21 cellular contexts compared by ENCODE assay signal in the genomic region with DNA sequence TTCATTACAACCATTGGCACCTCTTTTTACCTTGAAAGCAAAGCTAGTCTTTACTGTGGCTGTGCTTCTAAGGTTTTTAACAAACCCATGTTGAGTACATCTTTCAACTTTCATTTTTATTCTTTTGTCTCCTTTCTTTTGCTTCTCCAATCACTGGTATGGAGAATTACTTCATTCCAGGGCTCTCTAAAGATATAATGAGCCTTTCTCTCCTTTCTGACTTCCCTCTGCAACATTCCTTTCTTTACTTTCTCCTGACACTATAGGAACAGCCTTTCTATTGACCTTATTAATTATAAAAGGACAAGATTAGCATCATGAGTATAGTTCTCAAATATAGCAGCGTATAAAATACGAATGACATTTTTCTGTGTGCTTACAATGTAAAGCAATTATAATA. TPM values are rescaled to one million over a fixed set of nuclear protein-coding genes. Genes with fewer than 3 reads are reported as not detected.
DNase-seq lines count a peak whose midpoint lies in the region; ATAC-seq and TF ChIP-seq lines count a peak whose summit lies in the region.
"Had no signal": no experiment of that assay in that cellular context is flagged by ENCODE, and none has a peak within 500 bp of the region (broad histone marks: within the 10 kb centered on the region; RNA-seq: fewer than 3 reads in every experiment).

No MANE protein-coding gene starts in this region.

- H3K4me1 Mint-ChIP-seq in activated naive CD8-positive, alpha-beta T cell (ENCODE audit: low read depth): peaks cover 27% of the 10 kb centered on the region
- peaks cover 28% of the 10 kb centered on the region for H3K4me1 Mint-ChIP-seq in activated naive CD8-positive, alpha-beta T cell treated with anti-CD3 and anti-CD28 coated beads for 36 hours
- peaks cover 2% of the 10 kb centered on the region for H3K4me1 Mint-ChIP-seq in endodermal cell
- peaks cover 16 to 36% (median 21%) of the 10 kb centered on the region in 7 donors for H3K4me1 Mint-ChIP-seq in naive thymus-derived CD4-positive, alpha-beta T cell

- H3K27me3 ChIP-seq in PC-9 (ENCODE audit: insufficient read depth, low read depth) (no peaks in the 10 kb centered on the region), endodermal cell (ENCODE audit: control insufficient read depth, insufficient read depth, low read length, poor library complexity, severe bottlenecking) (no peaks in the 10 kb centered on the region), osteoblast (ENCODE audit: insufficient read depth, low read length) (no peaks in the 10 kb centered on the region)
- no peaks in the 10 kb centered on the region for H3K27me3 ChIP-seq in naive thymus-derived CD4-positive, alpha-beta T cell (ENCODE audit: control insufficient read depth in 2 of 2, insufficient read depth in 2 of 2, low read length in 2 of 2)
- H3K27me3 ChIP-seq: BLaER1 had no signal

- H3K4me1 ChIP-seq in PC-9 (replicated peaks; ENCODE audit: insufficient read depth) (peaks cover 45% of the 10 kb centered on the region), endodermal cell (ENCODE audit: control insufficient read depth, insufficient read depth, low read length) (no peaks in the 10 kb centered on the region), osteoblast (ENCODE audit: insufficient read depth, low read length) (peaks cover 45% of the 10 kb centered on the region)
- H3K4me1 ChIP-seq in naive thymus-derived CD4-positive, alpha-beta T cell (ENCODE audit: control insufficient read depth in 2 of 2, insufficient read depth in 2 of 2, low read length in 2 of 2): peaks cover 0 to 9% of the 10 kb centered on the region in 2 donors

- no peak overlapping the region for H3K9ac ChIP-seq in endodermal cell (ENCODE audit: extremely low read depth, low read length, poor library complexity, severe bottlenecking)
- H3K9ac ChIP-seq: BLaER1 had no signal

- H3K27ac ChIP-seq in PC-9: peak overlapping the region; percentile 48
- peak overlapping the region; percentile 26 for H3K27ac ChIP-seq in endodermal cell (ENCODE audit: low read depth, low read length)
- H3K27ac ChIP-seq in osteoblast (ENCODE audit: low read depth, low read length): peak overlapping the region; percentile 75
- no peak overlapping the region for H3K27ac ChIP-seq in naive thymus-derived CD4-positive, alpha-beta T cell (ENCODE audit: low read depth, low read length)
- H3K27ac ChIP-seq: BLaER1 had no signal

- H3K27me3 Mint-ChIP-seq in activated naive CD8-positive, alpha-beta T cell: no peaks in the 10 kb centered on the region
- H3K27me3 Mint-ChIP-seq in activated naive CD8-positive, alpha-beta T cell treated with anti-CD3 and anti-CD28 coated beads for 36 hours: peaks cover 10% of the 10 kb centered on the region
- no peaks in the 10 kb centered on the region for H3K27me3 Mint-ChIP-seq in endodermal cell (ENCODE audit: insufficient read depth)
- peaks cover 0 to 3% (median 0%) of the 10 kb centered on the region in 5 donors for H3K27me3 Mint-ChIP-seq in naive thymus-derived CD4-positive, alpha-beta T cell
- H3K27me3 Mint-ChIP-seq: IgD-negative memory B cell had no signal

- 94% methylated on average over 2 of the region's 2 CpGs; no CpG with 5 or more reads in 1 of the 2 experiments for WGBS in endodermal cell (ENCODE audit: insufficient coverage in 1 of 2, insufficient read length in 1 of 2), 2 experiments

- no peak overlapping the region for H3K4me3 ChIP-seq in PC-9
- H3K4me3 ChIP-seq in endodermal cell (ENCODE audit: low read length): no peak overlapping the region
- H3K4me3 ChIP-seq in osteoblast (ENCODE audit: insufficient read depth, low read length): no peak overlapping the region
- H3K4me3 ChIP-seq in naive thymus-derived CD4-positive, alpha-beta T cell (ENCODE audit: low read length): no peak overlapping the region
- H3K4me3 ChIP-seq: BLaER1 had no signal

- H3K36me3 ChIP-seq in PC-9 (ENCODE audit: low read depth): no peaks in the 10 kb centered on the region
- H3K36me3 ChIP-seq in endodermal cell (ENCODE audit: control insufficient read depth, insufficient read depth, low read length): no peaks in the 10 kb centered on the region
- H3K36me3 ChIP-seq in osteoblast (ENCODE audit: insufficient read depth, low read length): no peaks in the 10 kb centered on the region
- H3K36me3 ChIP-seq in naive thymus-derived CD4-positive, alpha-beta T cell (ENCODE audit: control insufficient read depth in 2 of 3, insufficient read depth in 3 of 3, low read length in 3 of 3): no peaks in the 10 kb centered on the region
- H3K36me3 ChIP-seq: BLaER1 had no signal

- no TSS peak for BruUV-seq in PC-9 (replicated peaks; lab: Mats Ljungman, UMichigan)

- H4K20me1 ChIP-seq in PC-9 (ENCODE audit: insufficient read depth): no peaks in the 10 kb centered on the region
- H4K20me1 ChIP-seq in osteoblast (ENCODE audit: insufficient read depth, low read length): no peaks in the 10 kb centered on the region
- H4K20me1 ChIP-seq: BLaER1 had no signal

- ATAC-seq in HG02885 (IDR thresholded peaks at IDR 0.05; ENCODE audit: poor library complexity, unreplicated experiment): no peak
- no peak for ATAC-seq in naive thymus-derived CD4-positive, alpha-beta T cell
- ATAC-seq: CD8-positive, alpha-beta T cell had no signal

- no peaks in the 10 kb centered on the region for H3K9me3 Mint-ChIP-seq in activated naive CD8-positive, alpha-beta T cell (ENCODE audit: low read depth)
- peaks cover 16% of the 10 kb centered on the region for H3K9me3 Mint-ChIP-seq in activated naive CD8-positive, alpha-beta T cell treated with anti-CD3 and anti-CD28 coated beads for 36 hours
- no peaks in the 10 kb centered on the region for H3K9me3 Mint-ChIP-seq in endodermal cell
- peaks cover 0 to 13% (median 0%) of the 10 kb centered on the region in 11 donors for H3K9me3 Mint-ChIP-seq in naive thymus-derived CD4-positive, alpha-beta T cell
- H3K9me3 Mint-ChIP-seq: CD8-positive, alpha-beta T cell had no signal

- H3F3A ChIP-seq in PC-9 (ENCODE audit: insufficient read depth, low read depth): peaks cover 14% of the 10 kb centered on the region

- H3K4me3 Mint-ChIP-seq in activated naive CD8-positive, alpha-beta T cell: no peak overlapping the region
- no peak overlapping the region for H3K4me3 Mint-ChIP-seq in activated naive CD8-positive, alpha-beta T cell treated with anti-CD3 and anti-CD28 coated beads for 36 hours
- H3K4me3 Mint-ChIP-seq in endodermal cell: no peak overlapping the region
- H3K4me3 Mint-ChIP-seq in naive thymus-derived CD4-positive, alpha-beta T cell: no peak overlapping the region
- H3K4me3 Mint-ChIP-seq: CD8-positive, alpha-beta T cell; IgD-negative memory B cell had no signal

- TF ChIP-seq CTCF in PC-9 (conservative IDR thresholded peaks at IDR 0.05) (no peak), endodermal cell (conservative IDR thresholded peaks at IDR 0.05) (no peak), osteoblast (IDR thresholded peaks at IDR 0.05; ENCODE audit: extremely low read depth, low read depth, low read length) (no peak)

- no peak for DNase-seq in activated naive CD8-positive, alpha-beta T cell treated with anti-CD3 and anti-CD28 coated beads for 36 hours
- no peak for DNase-seq in PC-9
- DNase-seq in endodermal cell: no peak
- no peak for DNase-seq in osteoblast (ENCODE audit: insufficient read length, low spot score, missing footprints)
- DNase-seq in NCI-H226: no peak
- no peak for DNase-seq in naive thymus-derived CD4-positive, alpha-beta T cell
- DNase-seq: 8988T; CD8-positive, alpha-beta T cell; DMS79 treated with DMSO at 0.1 percent for 48 hours; Kasumi-1; NCI-H1105; NCI-H1694; NCI-H2107; NCI-H2227 treated with DMSO at 0.1 percent for 48 hours; NCI-H526 treated with DMSO at 0.1 percent for 48 hours; SIG-M5 had no signal

- H3K36me3 Mint-ChIP-seq in activated naive CD8-positive, alpha-beta T cell: peaks cover 15% of the 10 kb centered on the region
- peaks cover 37% of the 10 kb centered on the region for H3K36me3 Mint-ChIP-seq in activated naive CD8-positive, alpha-beta T cell treated with anti-CD3 and anti-CD28 coated beads for 36 hours
- no peaks in the 10 kb centered on the region for H3K36me3 Mint-ChIP-seq in endodermal cell (ENCODE audit: low read depth)
- H3K36me3 Mint-ChIP-seq in naive thymus-derived CD4-positive, alpha-beta T cell: peaks cover 5 to 56% (median 14%) of the 10 kb centered on the region in 5 donors
- H3K36me3 Mint-ChIP-seq: CD8-positive, alpha-beta T cell had no signal

- H3K9me2 ChIP-seq in PC-9 (ENCODE audit: insufficient read depth): no peaks in the 10 kb centered on the region

- CTCF ChIA-PET in PC-9 (lab: Charles Lee): no interaction called here
- CTCF ChIA-PET in naive thymus-derived CD4-positive, alpha-beta T cell (lab: Charles Lee): interaction anchor here (1.0 to 1.3 kb wide), 2 partner anchors 15 to 35 kb away, joined by 3 read pairs; no protein-coding TSS in a partner anchor

- H3K9me3 ChIP-seq in PC-9 (ENCODE audit: insufficient read depth, low read depth) (no peaks in the 10 kb centered on the region; the same call in 1 of the 2 replicates), endodermal cell (ENCODE audit: control insufficient read depth, low read length) (no peaks in the 10 kb centered on the region), osteoblast (ENCODE audit: low read depth, low read length) (no peaks in the 10 kb centered on the region)
- H3K9me3 ChIP-seq in naive thymus-derived CD4-positive, alpha-beta T cell (ENCODE audit: control insufficient read depth in 2 of 3, low read length in 3 of 3): no peaks in the 10 kb centered on the region
- H3K9me3 ChIP-seq: BLaER1 had no signal

- H3K4me2 ChIP-seq in PC-9 (peak overlapping the region; percentile 45), osteoblast (ENCODE audit: insufficient read depth, low read length) (peak overlapping the region; percentile 49)
- H3K4me2 ChIP-seq: BLaER1 had no signal

- intact Hi-C loops in PC-9 (cut with micrococcal nuclease; ENCODE audit: unreplicated experiment): loop anchor here (5.0 kb wide), 1 partner anchor 35 kb away; a partner anchor contains a TSS
- intact Hi-C loops in naive thymus-derived CD4-positive, alpha-beta T cell (cut with micrococcal nuclease): no loop called here

- peak overlapping the region; percentile 67 for H3K27ac Mint-ChIP-seq in activated naive CD8-positive, alpha-beta T cell
- H3K27ac Mint-ChIP-seq in activated naive CD8-positive, alpha-beta T cell treated with anti-CD3 and anti-CD28 coated beads for 36 hours: no peak overlapping the region
- H3K27ac Mint-ChIP-seq in endodermal cell: no peak overlapping the region
- H3K27ac Mint-ChIP-seq in naive thymus-derived CD4-positive, alpha-beta T cell: no peak overlapping the region
- H3K27ac Mint-ChIP-seq: CD8-positive, alpha-beta T cell; IgD-negative memory B cell had no signal

- H2AFZ ChIP-seq in PC-9 (no peak overlapping the region), osteoblast (ENCODE audit: low read length) (no peak overlapping the region)

- POLR2A ChIA-PET in PC-9 (lab: Charles Lee; ENCODE audit: unreplicated experiment): no interaction called here
- POLR2A ChIA-PET in naive thymus-derived CD4-positive, alpha-beta T cell (lab: Charles Lee): no interaction called here

- H3K79me2 ChIP-seq in PC-9 (ENCODE audit: low read depth) (no peaks in the 10 kb centered on the region), osteoblast (ENCODE audit: insufficient read depth, low read length) (no peaks in the 10 kb centered on the region)

RNA-seq across cellular contexts. Expression of a gene that starts 23.1 kb away (rescaled TPM):
- total RNA-seq in activated naive CD8-positive, alpha-beta T cell treated with anti-CD3 and anti-CD28 coated beads for 36 hours: 1 to 10 TPM; 2.3 to 3.1 TPM
- not detected in 2 replicates for total RNA-seq in PC-9 (2021)
- under 1 TPM; 0.64 to 0.84 TPM for total RNA-seq in endodermal cell
- polyA plus RNA-seq in endodermal cell (2013, experiment 1 of 2): 18.0 TPM
- polyA plus RNA-seq in endodermal cell (2013, experiment 2 of 2): 16.9 TPM
- total RNA-seq in osteoblast: 1.8 and 2.5 TPM in 2 replicates
- total RNA-seq in naive thymus-derived CD4-positive, alpha-beta T cell: 10 to 100 TPM in 1 of 5 experiments, 1 to 10 TPM in 2, under 1 TPM in 2; 0.64 to 11.3 (median 2.3) TPM
- under 1 TPM in 1 of 2 donors, not detected in 1; 0.14 TPM for polyA plus RNA-seq in naive thymus-derived CD4-positive, alpha-beta T cell
- total RNA-seq: G401 had no signal
